Comparison of ENCODE assay signal across 8 cellular contexts in genomic region chr4:52983563-52984303, GRCh38.
A peak's percentile ranks its signal among the peaks of the same experiment; 100 is the strongest.
DNase-seq lines count a peak whose midpoint lies in the region; ATAC-seq and TF ChIP-seq lines count a peak whose summit lies in the region.

No MANE protein-coding gene starts in this region.

- TF ChIP-seq CTCF in SU-DHL-6 (IDR thresholded peaks at IDR 0.05; ENCODE audit: insufficient read depth, low read length, poor library complexity, severe bottlenecking) = peak; percentile 28
- TF ChIP-seq CTCF in osteocyte (IDR thresholded peaks at IDR 0.05) = peak; percentile 75

- H3K27me3 ChIP-seq in GM23248 (replicated peaks; ENCODE audit: insufficient read depth) (no peaks in the 10 kb centered on the region), SU-DHL-6 (ENCODE audit: low read length) (no peaks in the 10 kb centered on the region)

- WGBS in GM23248 (ENCODE audit: low coverage in 1 of 2, low lambda C conversion rate in 2 of 2, missing lambda C conversion rate in 2 of 2), 2 experiments = 0 to 3% methylated on average over 1 of the region's 1 CpG

- no peaks in the 10 kb centered on the region for H3K79me2 ChIP-seq in GM23248 (ENCODE audit: insufficient read depth)
- H3K79me2 ChIP-seq in SU-DHL-6 (ENCODE audit: insufficient read depth, low read length) = no peaks in the 10 kb centered on the region

- ATAC-seq in T-helper 17 cell = no peak

- no peak overlapping the region for H3K27ac ChIP-seq in GM23248
- H3K27ac ChIP-seq in SU-DHL-6 (ENCODE audit: low read depth, low read length) = no peak overlapping the region

- H2AFZ ChIP-seq in GM23248 = 0 out of 2 replicates have a peak overlapping the region, but pooled peaks have one; percentile 4
- no peak overlapping the region for H2AFZ ChIP-seq in SU-DHL-6 (ENCODE audit: low read depth, low read length, severe bottlenecking)

- H3F3A ChIP-seq in GM23248 (ENCODE audit: insufficient read depth) (peaks cover 20% of the 10 kb centered on the region), SU-DHL-6 (ENCODE audit: insufficient read depth) (no peaks in the 10 kb centered on the region)

- H3K36me3 ChIP-seq in GM23248 (ENCODE audit: low read depth) = no peaks in the 10 kb centered on the region
- H3K36me3 ChIP-seq in SU-DHL-6 (ENCODE audit: low read length) = no peaks in the 10 kb centered on the region

- H3K9me2 ChIP-seq in GM23248 (ENCODE audit: insufficient read depth) (no peaks in the 10 kb centered on the region), SU-DHL-6 (replicated peaks; ENCODE audit: insufficient read depth, low read length) (no peaks in the 10 kb centered on the region)

- H3K4me1 Mint-ChIP-seq in osteocyte (ENCODE audit: unreplicated experiment) = peaks cover 6% of the 10 kb centered on the region
- peaks cover 9% of the 10 kb centered on the region for H3K4me1 Mint-ChIP-seq in T-helper 17 cell

- no peak overlapping the region for H3K27ac Mint-ChIP-seq in osteocyte (ENCODE audit: unreplicated experiment)
- H3K27ac Mint-ChIP-seq in T-helper 17 cell = no peak overlapping the region

- no peaks in the 10 kb centered on the region for H3K9me3 ChIP-seq in GM23248 (ENCODE audit: low read depth)
- no peaks in the 10 kb centered on the region for H3K9me3 ChIP-seq in SU-DHL-6 (ENCODE audit: insufficient read depth, low read length)
- H3K9me3 ChIP-seq in T-helper 17 cell (ENCODE audit: control insufficient read depth, low read length, poor library complexity, severe bottlenecking) = no peaks in the 10 kb centered on the region

- DNase-seq in DMS79 (lab: John Stamatoyannopoulos, UW) (peak; percentile 34), GM23248 (peak; percentile 79), NCI-H1417 (lab: John Stamatoyannopoulos, UW) (peak; percentile 15 to 85 (median 81)), fibroblast of the conjunctiva (ENCODE audit: low read depth) (peak; percentile 48), osteocyte (ENCODE audit: extremely low spot score, unreplicated experiment) (no peak), T-helper 17 cell (no peak)
- DNase-seq in stimulated activated CD8-positive, alpha-beta memory T cell treated with anti-CD3 and anti-CD28 coated beads, Interleukin-4, amount 100 ng/mL, for 48 hours = no peak

- no peaks in the 10 kb centered on the region for H3K9me3 Mint-ChIP-seq in osteocyte (ENCODE audit: unreplicated experiment)

- H4K20me1 ChIP-seq in GM23248 (ENCODE audit: insufficient read depth) = no peaks in the 10 kb centered on the region
- H4K20me1 ChIP-seq in SU-DHL-6 (ENCODE audit: low read depth, low read length) = no peaks in the 10 kb centered on the region

- no peaks in the 10 kb centered on the region for H3K36me3 Mint-ChIP-seq in osteocyte (ENCODE audit: unreplicated experiment)
- no peaks in the 10 kb centered on the region for H3K36me3 Mint-ChIP-seq in T-helper 17 cell (ENCODE audit: low read depth)

- in situ Hi-C loops in GM23248 (cut with MboI) = loop anchor here (10.0 to 25.0 kb wide), 3 partner anchors 439 to 746 kb away; no protein-coding TSS in a partner anchor

- no peaks in the 10 kb centered on the region for H3K27me3 Mint-ChIP-seq in osteocyte (ENCODE audit: unreplicated experiment)
- no peaks in the 10 kb centered on the region for H3K27me3 Mint-ChIP-seq in T-helper 17 cell

- H3K4me1 ChIP-seq in GM23248 (ENCODE audit: insufficient read depth) = peaks cover 16% of the 10 kb centered on the region

- H3K4me2 ChIP-seq in GM23248 (ENCODE audit: unreplicated experiment) (no peak overlapping the region), SU-DHL-6 (ENCODE audit: low read depth, low read length, poor library complexity, severe bottlenecking) (no peak overlapping the region)

- H3K9ac ChIP-seq in GM23248 = no peak overlapping the region
- no peak overlapping the region for H3K9ac ChIP-seq in SU-DHL-6 (ENCODE audit: low read length)

- H3K4me3 Mint-ChIP-seq in osteocyte (ENCODE audit: unreplicated experiment) (no peak overlapping the region), T-helper 17 cell (no peak overlapping the region)

- H3K4me3 ChIP-seq in GM23248 = no peak overlapping the region
- H3K4me3 ChIP-seq in SU-DHL-6 (ENCODE audit: insufficient read depth, low read length, poor library complexity, severe bottlenecking) = no peak overlapping the region

Comparison
In these comparisons a context has a peak if more than half of its experiments do, and no peak if none do; other contexts are left out.
1. DNase-seq: peak in DMS79 (single experiment), GM23248 (single experiment), NCI-H1417 (3 of 3) and fibroblast of the conjunctiva (single experiment); none in osteocyte (single experiment), T-helper 17 cell (0 of 3) and stimulated activated CD8-positive, alpha-beta memory T cell treated with anti-CD3 and anti-CD28 coated beads, Interleukin-4, amount 100 ng/mL, for 48 hours (single experiment).